Comparison of ENCODE assay signal across 8 cellular contexts in genomic region chr17:69607162-69607834, GRCh38.
DNase-seq lines count a peak whose midpoint lies in the region; ATAC-seq, FAIRE-seq and TF ChIP-seq lines count a peak whose summit lies in the region.

No MANE protein-coding gene starts in this region.

- H2AFZ ChIP-seq in hepatocyte: peak overlapping the region; percentile 1

- H3K4me1 Mint-ChIP-seq in activated T-cell treated with anti-CD3 and anti-CD28 coated beads, Interleukin-2, amount 50 U/mL, for 24 hours (ENCODE audit: low read depth): peaks cover 12% of the 10 kb centered on the region

- intact Hi-C loops in sciatic nerve (cut with DNase I): no loop called here

- no peaks in the 10 kb centered on the region for H3K9me2 ChIP-seq in hepatocyte (replicated peaks; ENCODE audit: insufficient read depth)

- no peaks in the 10 kb centered on the region for H3K36me3 Mint-ChIP-seq in activated T-cell treated with anti-CD3 and anti-CD28 coated beads, Interleukin-2, amount 50 U/mL, for 24 hours (ENCODE audit: low read depth)

- H3K79me2 ChIP-seq in hepatocyte: no peaks in the 10 kb centered on the region

- no peak overlapping the region for H3K4me2 ChIP-seq in hepatocyte

- FAIRE-seq in G401.6 (lab: Jason Lieb, UNC): peak; percentile 95

- no peaks in the 10 kb centered on the region for H3K9me3 Mint-ChIP-seq in activated T-cell treated with anti-CD3 and anti-CD28 coated beads, Interleukin-2, amount 50 U/mL, for 24 hours

- TF ChIP-seq CTCF in HL-60 (IDR thresholded peaks at IDR 0.05; ENCODE audit: insufficient read depth, low read length) (peak; percentile 53), hepatocyte (IDR thresholded peaks at IDR 0.05; ENCODE audit: poor library complexity) (peak; percentile 91)

- H3K4me3 ChIP-seq in HL-60 (replicated peaks; ENCODE audit: insufficient read depth, low read length): no peak overlapping the region
- H3K4me3 ChIP-seq in hepatocyte: no peak overlapping the region

- DNase-seq in HL-60 (ENCODE audit: low read depth in 1 of 2, low spot score in 1 of 2) (peak; percentile 0 to 18), NCI-H69 (lab: John Stamatoyannopoulos, UW) (peak; percentile 81), anterior cingulate cortex (lab: John Stamatoyannopoulos, UW) (peak in 52 of 58 donors; percentile 5 to 79 (median 42)), hepatocyte (ENCODE audit: low spot score) (peak; percentile 85), sciatic nerve (ENCODE audit: low spot score) (peak; percentile 84)
- no peak for DNase-seq in activated T-cell treated with anti-CD3 and anti-CD28 coated beads, Interleukin-2, amount 50 U/mL, for 24 hours

- H3K9me3 ChIP-seq in hepatocyte (ENCODE audit: low read depth): no peaks in the 10 kb centered on the region

- H3K27ac Mint-ChIP-seq in activated T-cell treated with anti-CD3 and anti-CD28 coated beads, Interleukin-2, amount 50 U/mL, for 24 hours: no peak overlapping the region

- 26% methylated on average over 6 of the region's 6 CpGs for WGBS in hepatocyte (ENCODE audit: low lambda C conversion rate, missing lambda C conversion rate)

- no peak overlapping the region for H3K4me3 Mint-ChIP-seq in activated T-cell treated with anti-CD3 and anti-CD28 coated beads, Interleukin-2, amount 50 U/mL, for 24 hours

- peaks cover 12% of the 10 kb centered on the region for H3K27me3 Mint-ChIP-seq in activated T-cell treated with anti-CD3 and anti-CD28 coated beads, Interleukin-2, amount 50 U/mL, for 24 hours

- ATAC-seq in GM21447 (IDR thresholded peaks at IDR 0.05; ENCODE audit: unreplicated experiment) (peak; percentile 93), sciatic nerve (peak; percentile 95)

- no peaks in the 10 kb centered on the region for H3K36me3 ChIP-seq in hepatocyte (replicated peaks; ENCODE audit: insufficient read depth, low read depth)

- H3K27me3 ChIP-seq in HL-60 (ENCODE audit: insufficient read depth, poor library complexity, severe bottlenecking) (no peaks in the 10 kb centered on the region), hepatocyte (no peaks in the 10 kb centered on the region)

- peaks cover 10% of the 10 kb centered on the region for H3K4me1 ChIP-seq in hepatocyte (ENCODE audit: insufficient read depth)

- no peaks in the 10 kb centered on the region for H4K20me1 ChIP-seq in hepatocyte (ENCODE audit: insufficient read depth, poor library complexity, severe bottlenecking)

- H3K27ac ChIP-seq in HL-60 (replicated peaks) (no peak overlapping the region), hepatocyte (peak overlapping the region; percentile 67)
